In the genomic region with DNA sequence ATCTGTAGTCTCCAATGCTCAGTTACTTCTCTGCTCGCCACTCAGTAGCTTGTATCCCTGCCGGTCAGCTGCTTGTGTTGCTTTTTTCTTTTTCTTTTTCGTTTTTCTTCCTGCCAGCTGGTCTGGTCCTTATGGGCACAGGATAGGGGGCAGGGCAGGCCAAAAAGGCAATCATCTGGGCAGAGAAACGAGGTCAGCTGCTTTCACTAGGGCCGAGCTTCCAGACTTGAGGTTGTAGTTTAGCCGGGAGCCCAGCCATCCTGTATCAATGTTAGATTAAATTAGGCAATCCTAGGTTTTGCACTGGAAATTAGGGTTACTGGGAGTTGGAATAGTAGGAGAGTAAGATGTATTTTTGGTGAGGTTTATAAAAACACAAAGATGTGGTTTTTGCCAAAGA, we compare ENCODE assay signal across 20 cellular contexts. TPM values are rescaled to one million over a fixed set of nuclear protein-coding genes. Genes with fewer than 3 reads are reported as not detected.
A peak's percentile ranks its signal among the peaks of the same experiment; 100 is the strongest.
DNase-seq lines count a peak whose midpoint lies in the region; ATAC-seq, FAIRE-seq and TF ChIP-seq lines count a peak whose summit lies in the region.
"Had no signal": no experiment of that assay in that cellular context is flagged by ENCODE, and none has a peak within 500 bp of the region (broad histone marks: within the 10 kb centered on the region; RNA-seq: fewer than 3 reads in every experiment).

No MANE protein-coding gene starts in this region.

- H3K27me3 ChIP-seq in HepG2 (ENCODE audit: control insufficient read depth in 1 of 2, insufficient read depth in 2 of 2, low read length in 2 of 2): no peaks in the 10 kb centered on the region

- intact Hi-C loops in HepG2 (cut with micrococcal nuclease; ENCODE audit: unreplicated experiment): no loop called here

- FAIRE-seq in HepG2 (lab: Jason Lieb, UNC): no peak
- FAIRE-seq: D721Med, G401.6, GM12891, GM19239, H1 had no signal

- TF ChIP-seq RAD21 in HepG2 (CRISPR knock-in tag; IDR thresholded peaks at IDR 0.05): no peak

- POLR2A ChIA-PET in HepG2 (lab: Yijun Ruan, JAX): no interaction called here

- no peak for TF ChIP-seq POLR2A in HepG2 (IDR thresholded peaks at IDR 0.05; ENCODE audit: insufficient read depth in 1 of 2, low read depth in 2 of 2, low read length in 2 of 2)

- H3K4me3 ChIP-seq in HepG2 (replicated peaks in 1 of 3; ENCODE audit: insufficient read depth in 1 of 3, low read depth in 2 of 3, low read length in 3 of 3): no peak overlapping the region
- H3K4me3 ChIP-seq: HAP-1 had no signal

- no peaks in the 10 kb centered on the region for H4K20me1 ChIP-seq in HepG2 (ENCODE audit: insufficient read depth, low read length)

- no peaks in the 10 kb centered on the region for H3K36me3 Mint-ChIP-seq in chondrocyte (ENCODE audit: low read depth)

- peak overlapping the region; percentile 42 for H3K4me2 ChIP-seq in HepG2 (ENCODE audit: low read depth, low read length)

- H3K4me1 ChIP-seq in HepG2 (ENCODE audit: insufficient read depth, low read length): peaks cover 35% of the 10 kb centered on the region
- H3K4me1 ChIP-seq: Caco-2, HAP-1 had no signal

- peak overlapping the region; percentile 28 for H3K27ac Mint-ChIP-seq in chondrocyte (ENCODE audit: unreplicated experiment)
- H3K27ac Mint-ChIP-seq: CD4-positive, alpha-beta T cell had no signal

- no peaks in the 10 kb centered on the region for H3K9me3 ChIP-seq in HepG2 (ENCODE audit: low read length)
- H3K9me3 ChIP-seq: Caco-2, HAP-1 had no signal

- no peak for ATAC-seq in HepG2

- H3K4me1 Mint-ChIP-seq in chondrocyte (ENCODE audit: low read depth): peaks cover 19% of the 10 kb centered on the region

- H3K27ac ChIP-seq in HepG2 (ENCODE audit: extremely low read length, insufficient read depth, low read length): no peak overlapping the region
- H3K27ac ChIP-seq: C4-2B, HL-60 had no signal

- no peak overlapping the region for H3K9ac ChIP-seq in HepG2 (ENCODE audit: insufficient read depth, low read depth, low read length)

- no peaks in the 10 kb centered on the region for H3K9me3 Mint-ChIP-seq in chondrocyte (ENCODE audit: low read depth)
- H3K9me3 Mint-ChIP-seq: CD4-positive, alpha-beta T cell had no signal

- TF ChIP-seq EP300 in HepG2 (IDR thresholded peaks at IDR 0.05; ENCODE audit: low read depth in 2 of 2, low read length in 2 of 2) (no peak), HepG2 (CRISPR knock-in tag; IDR thresholded peaks at IDR 0.05; ENCODE audit: borderline replicate concordance) (no peak)

- TF ChIP-seq CTCF in chondrocyte (IDR thresholded peaks at IDR 0.05) (no peak), HepG2 (CRISPR knock-in tag; IDR thresholded peaks at IDR 0.05) (no peak)

- no peaks in the 10 kb centered on the region for H3K79me2 ChIP-seq in HepG2 (ENCODE audit: insufficient read depth, low read length)

- 21% methylated on average over 6 of the region's 6 CpGs for WGBS in HepG2 (ENCODE audit: low lambda C conversion rate)

- in situ Hi-C loops in HepG2 (cut with HindIII; ENCODE audit: extremely low pct_ligation_motif_present, low pct_unique_long_range_greater_than_20kb) (no loop called here), ACHN (cut with HindIII; ENCODE audit: low pct_ligation_motif_present, low pct_unique_long_range_greater_than_20kb, low sequenced_read_pairs) (no loop called here)

- CTCF ChIA-PET in HepG2 (lab: Yijun Ruan, JAX; ENCODE audit: low intra/inter-chr PET ratio, low total read pairs): no interaction called here

- DNase-seq in H4 (ENCODE audit: low spot score) (peak; percentile 29), chondrocyte (ENCODE audit: low spot score) (no peak), HepG2 (ENCODE audit: low spot score) (no peak), ACHN (no peak), foreskin melanocyte (no peak), activated gamma-delta T cell treated with Interleukin-2 at 50 U/mL for 16 hours (no peak)
- DNase-seq: Caco-2; CD4-positive, alpha-beta T cell had no signal

- no peaks in the 10 kb centered on the region for H3K27me3 Mint-ChIP-seq in chondrocyte (ENCODE audit: low read depth)
- H3K27me3 Mint-ChIP-seq: CD4-positive, alpha-beta T cell had no signal

- H2AFZ ChIP-seq in HepG2 (ENCODE audit: low read length): no peak overlapping the region

- no peak overlapping the region for H3K4me3 Mint-ChIP-seq in chondrocyte (ENCODE audit: unreplicated experiment)
- H3K4me3 Mint-ChIP-seq: CD4-positive, alpha-beta T cell had no signal

- no TSS peak for BruUV-seq in HepG2 (replicated peaks; lab: Mats Ljungman, UMichigan)

- H3K36me3 ChIP-seq in HepG2 (replicated peaks in 1 of 2; ENCODE audit: control insufficient read depth in 1 of 2, insufficient read depth in 2 of 2, low read length in 2 of 2): no peaks in the 10 kb centered on the region
- H3K36me3 ChIP-seq: HAP-1 had no signal

TF ChIP-seq in HepG2, 621 proteins besides CTCF, POLR2A, EP300 and RAD21 (continues in another document):
- no peak for TF ChIP-seq HIVEP1 (CRISPR knock-in tag; IDR thresholded peaks at IDR 0.05)
- no peak for TF ChIP-seq ZNF326 (CRISPR knock-in tag; IDR thresholded peaks at IDR 0.05; ENCODE audit: borderline replicate concordance)

RNA-seq across cellular contexts. Expression of a gene that starts 3.4 kb away (rescaled TPM):
- total RNA-seq in H4 (2014; rRNA removed; shearing (Covaris generic)): not detected in 2 replicates
- total RNA-seq in chondrocyte: not detected in 3 replicates
- not detected in 2 replicates for total RNA-seq in HepG2 (2016; rRNA removed; fragmentation: Illumina TruSeq; extraction: Trizol)
- total RNA-seq in HepG2 (2016; cell fraction: cytosol; rRNA removed; fragmentation: Illumina TruSeq; extraction: Trizol; ENCODE audit: low read depth): not detected in 2 replicates
- total RNA-seq in HepG2 (2016; cell fraction: insoluble cytoplasmic fraction; rRNA removed; fragmentation: Illumina TruSeq; extraction: Trizol): not detected in 2 replicates
- total RNA-seq in HepG2 (2016; cell fraction: membrane; rRNA removed; fragmentation: Illumina TruSeq; extraction: Trizol): not detected in 2 replicates
- total RNA-seq in HepG2 (2016; cell fraction: nucleus; rRNA removed; fragmentation: Illumina TruSeq; extraction: Trizol): not detected in 2 replicates
- not detected in 2 replicates for polyA plus RNA-seq in HepG2 (2011; rRNA removed)
- not detected in 2 replicates for polyA plus RNA-seq in HepG2 (2011; cell fraction: cytosol; rRNA removed)
- not detected in 2 replicates for polyA plus RNA-seq in HepG2 (2011; cell fraction: nucleus; rRNA removed)
- polyA plus RNA-seq in HepG2 (2012): not detected in 2 replicates
- polyA plus RNA-seq in HepG2 (2016; cell fraction: cytosol; fragmentation: Illumina TruSeq; extraction: Trizol; ENCODE audit: low read depth): not detected in 2 replicates
- not detected in 2 replicates for polyA plus RNA-seq in HepG2 (2016; cell fraction: insoluble cytoplasmic fraction; fragmentation: Illumina TruSeq; extraction: Trizol; ENCODE audit: low read depth)
- polyA plus RNA-seq in HepG2 (2016; cell fraction: membrane; fragmentation: Illumina TruSeq; extraction: Trizol; ENCODE audit: low read depth): not detected in 2 replicates
- not detected in 2 replicates for polyA plus RNA-seq in HepG2 (2016; cell fraction: nucleus; fragmentation: Illumina TruSeq; extraction: Trizol; ENCODE audit: insufficient read depth, low read depth)
- polyA minus RNA-seq in HepG2 (2011; rRNA and poly(A)+ RNA removed; ENCODE audit: low replicate concordance): not detected in 2 replicates
- polyA minus RNA-seq in HepG2 (2011; cell fraction: cytosol; rRNA and poly(A)+ RNA removed): not detected in 2 replicates
- polyA minus RNA-seq in HepG2 (2011; cell fraction: nucleus; rRNA and poly(A)+ RNA removed): not detected in 2 replicates
- total RNA-seq: A172; Caco-2; CD4-positive, alpha-beta T cell; H1; HT1080; IMR-90 had no signal
- polyA plus RNA-seq: BJ, H1, IMR-90 had no signal

RNA-seq across cellular contexts. Expression of a gene that starts 38.3 kb away (rescaled TPM):
- total RNA-seq in H4 (2014; rRNA removed; shearing (Covaris generic)): not detected in 2 replicates
- total RNA-seq in chondrocyte (0.36 to 0.85 TPM in 2 of 3 replicates, not detected in the other), HepG2 (2016; rRNA removed; fragmentation: Illumina TruSeq; extraction: Trizol) (not detected in 2 replicates)
- total RNA-seq in HepG2 (2016; cell fraction: cytosol; rRNA removed; fragmentation: Illumina TruSeq; extraction: Trizol; ENCODE audit: low read depth): not detected in 2 replicates
- total RNA-seq in HepG2 (2016; cell fraction: insoluble cytoplasmic fraction; rRNA removed; fragmentation: Illumina TruSeq; extraction: Trizol): not detected in 2 replicates
- not detected in 2 replicates for total RNA-seq in HepG2 (2016; cell fraction: membrane; rRNA removed; fragmentation: Illumina TruSeq; extraction: Trizol)
- not detected in 2 replicates for total RNA-seq in HepG2 (2016; cell fraction: nucleus; rRNA removed; fragmentation: Illumina TruSeq; extraction: Trizol)
- polyA plus RNA-seq in HepG2 (2011; rRNA removed): not detected in 2 replicates
- not detected in 2 replicates for polyA plus RNA-seq in HepG2 (2011; cell fraction: cytosol; rRNA removed)
- not detected in 2 replicates for polyA plus RNA-seq in HepG2 (2011; cell fraction: nucleus; rRNA removed)
- polyA plus RNA-seq in HepG2 (2012): not detected in 2 replicates
- polyA plus RNA-seq in HepG2 (2016; cell fraction: cytosol; fragmentation: Illumina TruSeq; extraction: Trizol; ENCODE audit: low read depth): not detected in 2 replicates
- not detected in 2 replicates for polyA plus RNA-seq in HepG2 (2016; cell fraction: insoluble cytoplasmic fraction; fragmentation: Illumina TruSeq; extraction: Trizol; ENCODE audit: low read depth)
- polyA plus RNA-seq in HepG2 (2016; cell fraction: membrane; fragmentation: Illumina TruSeq; extraction: Trizol; ENCODE audit: low read depth): not detected in 2 replicates
- polyA plus RNA-seq in HepG2 (2016; cell fraction: nucleus; fragmentation: Illumina TruSeq; extraction: Trizol; ENCODE audit: insufficient read depth, low read depth): not detected in 2 replicates
- polyA minus RNA-seq in HepG2 (2011; rRNA and poly(A)+ RNA removed; ENCODE audit: low replicate concordance): not detected in 2 replicates
- polyA minus RNA-seq in HepG2 (2011; cell fraction: cytosol; rRNA and poly(A)+ RNA removed): not detected in 2 replicates
- not detected in 2 replicates for polyA minus RNA-seq in HepG2 (2011; cell fraction: nucleus; rRNA and poly(A)+ RNA removed)
- total RNA-seq: A172; Caco-2; CD4-positive, alpha-beta T cell; H1; HT1080; IMR-90 had no signal
- polyA plus RNA-seq: BJ, H1, IMR-90 had no signal
